ENCODE assay signal across 14 cellular contexts in genomic region chr18:35514283-35514682, GRCh38. TPM values are rescaled to one million over a fixed set of nuclear protein-coding genes. Genes with fewer than 3 reads are reported as not detected.
DNase-seq lines count a peak whose midpoint lies in the region; ATAC-seq, FAIRE-seq and TF ChIP-seq lines count a peak whose summit lies in the region.
"Had no signal": no experiment of that assay in that cellular context is flagged by ENCODE, and none has a peak within 500 bp of the region (broad histone marks: within the 10 kb centered on the region; RNA-seq: fewer than 3 reads in every experiment).

No MANE protein-coding gene starts in this region.

- TF ChIP-seq CTCF in IMR-90 (conservative IDR thresholded peaks at IDR 0.05; ENCODE audit: low read depth, low read length) (no peak), K562 (IDR thresholded peaks at IDR 0.05 in 2 of 3, conservative IDR thresholded peaks at IDR 0.05 in 1 of 3; ENCODE audit: insufficient read depth in 2 of 3, low read depth in 1 of 3, low read length in 3 of 3) (no peak), smooth muscle cell (IDR thresholded peaks at IDR 0.05; ENCODE audit: borderline replicate concordance, insufficient read depth, poor library complexity, severe bottlenecking) (no peak), ovary (IDR thresholded peaks at IDR 0.05) (no peak)

- CTCF ChIA-PET in IMR-90 (lab: Yijun Ruan, JAX) = no interaction called here
- CTCF ChIA-PET in K562 (lab: Yijun Ruan, JAX; ENCODE audit: low intra/inter-chr PET ratio) = no interaction called here

- H3K4ac ChIP-seq in IMR-90 (ENCODE audit: low read depth, low read length) (no peak overlapping the region), mesenchymal stem cell (ENCODE audit: low read depth in 1 of 2, low read length in 2 of 2) (no peak overlapping the region)

- H2AFZ ChIP-seq in IMR-90 (replicated peaks; ENCODE audit: low read length, poor library complexity) = no peak overlapping the region
- peak overlapping the region; percentile 9; the same call in 1 of the 2 replicates for H2AFZ ChIP-seq in K562 (ENCODE audit: low read depth, low read length)
- no peak overlapping the region for H2AFZ ChIP-seq in mesenchymal stem cell (ENCODE audit: low read depth, low read length)
- H2AFZ ChIP-seq in smooth muscle cell (ENCODE audit: low read depth) = no peak overlapping the region

- no peak overlapping the region for H3K27ac ChIP-seq in IMR-90 (ENCODE audit: insufficient read depth, low read length)
- no peak overlapping the region for H3K27ac ChIP-seq in K562 (ENCODE audit: extremely low read depth, low read depth, low read length)
- peak overlapping the region; percentile 99 for H3K27ac ChIP-seq in mesenchymal stem cell (ENCODE audit: low read length, poor library complexity, severe bottlenecking)
- peak overlapping the region; percentile 74 for H3K27ac ChIP-seq in smooth muscle cell (ENCODE audit: low read depth)
- no peak overlapping the region for H3K27ac ChIP-seq in ovary
- H3K27ac ChIP-seq: SK-N-MC had no signal

- TF ChIP-seq RAD21 in IMR-90 (IDR thresholded peaks at IDR 0.05; ENCODE audit: low read length) = no peak
- TF ChIP-seq RAD21 in K562 (CRISPR knock-in tag; conservative IDR thresholded peaks at IDR 0.05 in 1 of 2, IDR thresholded peaks at IDR 0.05 in 1 of 2) = no peak

- ATAC-seq in IMR-90 (ENCODE audit: low read depth) = no peak
- no peak for ATAC-seq in K562
- ATAC-seq in HG03378 (IDR thresholded peaks at IDR 0.05; ENCODE audit: unreplicated experiment) = no peak

- H4K20me1 ChIP-seq in IMR-90 (ENCODE audit: insufficient read depth, low read length) = no peaks in the 10 kb centered on the region
- no peaks in the 10 kb centered on the region for H4K20me1 ChIP-seq in K562 (replicated peaks; ENCODE audit: control insufficient read depth, insufficient read depth, low read length)
- H4K20me1 ChIP-seq in smooth muscle cell (ENCODE audit: low read depth) = no peaks in the 10 kb centered on the region

- intact Hi-C loops in IMR-90 (cut with micrococcal nuclease) = no loop called here
- intact Hi-C loops in K562 (cut with micrococcal nuclease) = no loop called here
- intact Hi-C loops in ovary (cut with DNase I) = no loop called here

- H3K4me3 ChIP-seq in IMR-90 (ENCODE audit: insufficient read depth, low read depth, low read length) (no peak overlapping the region), K562 (no peak overlapping the region), mesenchymal stem cell (ENCODE audit: insufficient read depth in 1 of 2, low read depth in 1 of 2, low read length in 2 of 2) (no peak overlapping the region), smooth muscle cell (no peak overlapping the region), ovary (no peak overlapping the region)
- H3K4me3 ChIP-seq: SK-N-MC had no signal

- H3F3A ChIP-seq in smooth muscle cell (ENCODE audit: low read depth) = peaks cover 9% of the 10 kb centered on the region

- H3K79me2 ChIP-seq in K562 (ENCODE audit: control insufficient read depth, insufficient read depth, low read length) = no peaks in the 10 kb centered on the region
- H3K79me2 ChIP-seq in smooth muscle cell (ENCODE audit: low read depth) = no peaks in the 10 kb centered on the region

- no peak overlapping the region for H4K8ac ChIP-seq in IMR-90 (ENCODE audit: low read depth in 2 of 2, low read length in 2 of 2)
- no peak overlapping the region for H4K8ac ChIP-seq in mesenchymal stem cell (ENCODE audit: low read length)

- H2BK12ac ChIP-seq in mesenchymal stem cell (ENCODE audit: low read length in 2 of 2) = peak overlapping the region in 1 of 2 experiments; percentile 18

- H3K9me1 ChIP-seq in IMR-90 (ENCODE audit: insufficient read depth, low read length) = peaks cover 9% of the 10 kb centered on the region; the same call in 1 of the 2 replicates
- no peaks in the 10 kb centered on the region for H3K9me1 ChIP-seq in K562 (ENCODE audit: control insufficient read depth, insufficient read depth, low read length)

- DNase-seq in IMR-90 = no peak
- no peak for DNase-seq in K562 (ENCODE audit: extremely low read depth in 1 of 4, low spot score in 3 of 4)
- DNase-seq in mesenchymal stem cell = no peak
- DNase-seq in smooth muscle cell (lab: John Stamatoyannopoulos, UW; ENCODE audit: unreplicated experiment) = no peak
- DNase-seq in NCI-H2196 (lab: John Stamatoyannopoulos, UW; ENCODE audit: unreplicated experiment) = no peak
- DNase-seq in ovary = no peak
- DNase-seq: BE2C; CD4-positive, alpha-beta T cell; H7; NCI-H187; NCI-H2171; NCI-H774 had no signal

- no peaks in the 10 kb centered on the region for H3K36me3 ChIP-seq in IMR-90 (ENCODE audit: control insufficient read depth, insufficient read depth, low read length)
- H3K36me3 ChIP-seq in K562 (ENCODE audit: control insufficient read depth, insufficient read depth, low read length) = no peaks in the 10 kb centered on the region
- no peaks in the 10 kb centered on the region for H3K36me3 ChIP-seq in mesenchymal stem cell (ENCODE audit: control insufficient read depth in 1 of 2, insufficient read depth in 2 of 2, low read depth in 1 of 2, low read length in 2 of 2)
- H3K36me3 ChIP-seq in smooth muscle cell (ENCODE audit: low read depth) = no peaks in the 10 kb centered on the region
- H3K36me3 ChIP-seq in ovary = no peaks in the 10 kb centered on the region
- H3K36me3 ChIP-seq: BE2C had no signal

- no peak for TF ChIP-seq EP300 in K562 (IDR thresholded peaks at IDR 0.05; ENCODE audit: low read length)
- TF ChIP-seq EP300 in ovary (IDR thresholded peaks at IDR 0.05) = no peak

- H2BK5ac ChIP-seq in IMR-90 (ENCODE audit: low read depth, low read length, poor library complexity, severe bottlenecking) (no peak overlapping the region), mesenchymal stem cell (ENCODE audit: low read depth, low read length, poor library complexity, severe bottlenecking) (peak overlapping the region; percentile 95)

- no peak overlapping the region for H3K4me2 ChIP-seq in IMR-90 (ENCODE audit: low read depth, low read length)
- no peak overlapping the region for H3K4me2 ChIP-seq in K562 (ENCODE audit: insufficient read depth, low read length)
- H3K4me2 ChIP-seq in mesenchymal stem cell (ENCODE audit: low read length, poor library complexity, severe bottlenecking) = no peak overlapping the region
- no peak overlapping the region for H3K4me2 ChIP-seq in smooth muscle cell

- in situ Hi-C loops in IMR-90 (cut with MboI; ENCODE audit: low sequenced_read_pairs) (no loop called here), K562 (cut with MboI) (no loop called here)

- BruUV-seq in IMR-90 (replicated peaks; lab: Mats Ljungman, UMichigan) = no TSS peak
- no TSS peak for BruUV-seq in K562 (replicated peaks; lab: Mats Ljungman, UMichigan)

- dilution Hi-C loops in IMR-90 (cut with HindIII; ENCODE audit: low sequenced_read_pairs, unreplicated experiment) = no loop called here

- H4K5ac ChIP-seq in IMR-90 (ENCODE audit: low read depth, low read length) = no peak overlapping the region

- H3K27me3 ChIP-seq in IMR-90 (ENCODE audit: control insufficient read depth, insufficient read depth, low read length) (no peaks in the 10 kb centered on the region; the same call in 1 of the 2 replicates), K562 (ENCODE audit: control insufficient read depth in 2 of 2, insufficient read depth in 2 of 2, low read length in 2 of 2) (no peaks in the 10 kb centered on the region; a peak in 1 of 5 replicates), mesenchymal stem cell (ENCODE audit: control insufficient read depth in 1 of 2, insufficient read depth in 1 of 2, low read length in 2 of 2) (no peaks in the 10 kb centered on the region), smooth muscle cell (ENCODE audit: low read depth) (no peaks in the 10 kb centered on the region), ovary (no peaks in the 10 kb centered on the region)
- H3K27me3 ChIP-seq: BE2C had no signal

- H3K9ac ChIP-seq in IMR-90 (ENCODE audit: low read depth, low read length) = no peak overlapping the region
- H3K9ac ChIP-seq in K562 (ENCODE audit: insufficient read depth in 1 of 2, low read depth in 2 of 2, low read length in 2 of 2) = no peak overlapping the region
- no peak overlapping the region for H3K9ac ChIP-seq in mesenchymal stem cell (ENCODE audit: low read length)
- no peak overlapping the region for H3K9ac ChIP-seq in smooth muscle cell (ENCODE audit: low read depth)

- H3K23ac ChIP-seq in IMR-90 (ENCODE audit: low read depth, low read length) (no peak overlapping the region), mesenchymal stem cell (ENCODE audit: low read length in 2 of 2) (no peak overlapping the region)

- WGBS in IMR-90 (ENCODE audit: extremely low coverage in 2 of 2, insufficient read length in 1 of 2), 2 experiments = no CpG with 5 or more reads among the region's 2 CpGs
- WGBS in K562 (ENCODE audit: insufficient coverage, low coverage, missing lambda C conversion rate) = 54% methylated on average over 2 of the region's 2 CpGs
- 96% methylated on average over 2 of the region's 2 CpGs for WGBS in mesenchymal stem cell
- WGBS in smooth muscle cell (ENCODE audit: low lambda C conversion rate) = 97% methylated on average over 2 of the region's 2 CpGs
- 90 to 95% (median 94%) methylated on average over 2 of the region's 2 CpGs for WGBS in ovary, 3 donors

- no peak overlapping the region for H2AK9ac ChIP-seq in IMR-90 (replicated peaks; ENCODE audit: low read depth, low read length, poor library complexity)

- no peaks in the 10 kb centered on the region for H3K79me1 ChIP-seq in IMR-90 (ENCODE audit: low read depth in 1 of 2, low read length in 2 of 2)
- peaks cover 1% of the 10 kb centered on the region for H3K79me1 ChIP-seq in mesenchymal stem cell (replicated peaks; ENCODE audit: low read length, poor library complexity, severe bottlenecking)

- H3K4me1 ChIP-seq in IMR-90 (ENCODE audit: control insufficient read depth, insufficient read depth, low read length) = peaks cover 3% of the 10 kb centered on the region
- H3K4me1 ChIP-seq in K562 (replicated peaks in 1 of 2; ENCODE audit: control insufficient read depth in 2 of 2, insufficient read depth in 2 of 2, low read length in 2 of 2) = peaks cover 0 to 10% of the 10 kb centered on the region in 2 experiments; a peak in 1 of 5 replicates
- H3K4me1 ChIP-seq in mesenchymal stem cell (ENCODE audit: control insufficient read depth, insufficient read depth, low read depth, low read length) = peaks cover 29% of the 10 kb centered on the region
- H3K4me1 ChIP-seq in smooth muscle cell (ENCODE audit: low read depth) = peaks cover 12% of the 10 kb centered on the region
- no peaks in the 10 kb centered on the region for H3K4me1 ChIP-seq in ovary (ENCODE audit: insufficient read depth)
- H3K4me1 ChIP-seq: BE2C had no signal

- no peaks in the 10 kb centered on the region for H3K9me3 ChIP-seq in IMR-90 (ENCODE audit: control insufficient read depth, insufficient read depth, low read length)
- no peaks in the 10 kb centered on the region for H3K9me3 ChIP-seq in K562 (replicated peaks; ENCODE audit: control insufficient read depth, insufficient read depth, low read depth, low read length)
- H3K9me3 ChIP-seq in mesenchymal stem cell (ENCODE audit: control insufficient read depth, low read length) = no peaks in the 10 kb centered on the region
- no peaks in the 10 kb centered on the region for H3K9me3 ChIP-seq in smooth muscle cell (replicated peaks; ENCODE audit: low read depth)
- H3K9me3 ChIP-seq in ovary = no peaks in the 10 kb centered on the region
- H3K9me3 ChIP-seq: BE2C had no signal

- H3K56ac ChIP-seq in IMR-90 (ENCODE audit: extremely low read depth, insufficient read depth, low read length) = no peak overlapping the region

- no peak overlapping the region for H3K18ac ChIP-seq in IMR-90 (ENCODE audit: low read depth, low read length)
- no peak overlapping the region for H3K18ac ChIP-seq in mesenchymal stem cell (ENCODE audit: low read depth in 1 of 2, low read length in 2 of 2)

- H4K91ac ChIP-seq in IMR-90 (ENCODE audit: insufficient read depth, low read depth, low read length) (no peak overlapping the region), mesenchymal stem cell (ENCODE audit: low read length) (no peak overlapping the region)

- H2AK5ac ChIP-seq in IMR-90 (ENCODE audit: low read depth, low read length) (no peak overlapping the region), mesenchymal stem cell (ENCODE audit: low read length, severe bottlenecking) (peak overlapping the region; percentile 98)

- FAIRE-seq in K562 (lab: Jason Lieb, UNC) = no peak

- no peak overlapping the region for H2BK20ac ChIP-seq in IMR-90 (ENCODE audit: low read depth, low read length)

- TF ChIP-seq POLR2A in IMR-90 (IDR thresholded peaks at IDR 0.05; ENCODE audit: low read depth, low read length) (no peak), K562 (conservative IDR thresholded peaks at IDR 0.05) (no peak), ovary (IDR thresholded peaks at IDR 0.05) (no peak)

- H3K14ac ChIP-seq in IMR-90 (replicated peaks; ENCODE audit: low read depth, low read length) = 0 out of 2 replicates have a peak overlapping the region, but pooled peaks have one; percentile 11
- no peak overlapping the region for H3K14ac ChIP-seq in mesenchymal stem cell (ENCODE audit: low read length in 2 of 2)

- no peak overlapping the region for H2BK15ac ChIP-seq in IMR-90 (ENCODE audit: low read depth, low read length)
- H2BK15ac ChIP-seq in mesenchymal stem cell (ENCODE audit: low read depth, poor library complexity, severe bottlenecking) = no peak overlapping the region

- H2BK120ac ChIP-seq in IMR-90 (ENCODE audit: low read depth, low read length) (no peak overlapping the region), mesenchymal stem cell (ENCODE audit: low read depth, low read length) (no peak overlapping the region)

- POLR2A ChIA-PET in IMR-90 (lab: Charles Lee; ENCODE audit: unreplicated experiment) = no interaction called here
- POLR2A ChIA-PET in K562 (lab: Yijun Ruan, JAX) = interaction anchor here (0.6 to 1.1 kb wide), 3 partner anchors 11 to 17 kb away, joined by 3 to 6 read pairs (median 3); partner anchors contain the start of gene INO80C

RNA-seq across cellular contexts. Expression of gene INO80C, which starts 16.5 kb away (rescaled TPM):
- total RNA-seq in IMR-90 (2012; rRNA removed) = 4.4 and 5.6 TPM in 2 replicates
- polyA plus RNA-seq in IMR-90 (2012; rRNA removed) = 16.2 and 17.1 TPM in 2 replicates
- 9.3 and 9.6 TPM in 2 replicates for polyA plus RNA-seq in IMR-90 (2012; cell fraction: cytosol; rRNA removed)
- 10.3 and 25.5 TPM in 2 replicates for polyA plus RNA-seq in IMR-90 (2012; cell fraction: nucleus; rRNA removed; ENCODE audit: low replicate concordance)
- total RNA-seq in K562 (2011; cell fraction: chromatin; rRNA removed; ENCODE audit: low replicate concordance) = 9.7 and 20.7 TPM in 2 replicates
- total RNA-seq in K562 (2011; cell fraction: nucleolus; rRNA removed) = 18.0 and 20.5 TPM in 2 replicates
- 18.2 and 19.3 TPM in 2 replicates for total RNA-seq in K562 (2011; cell fraction: nucleoplasm; rRNA removed)
- total RNA-seq in K562 (2014; rRNA removed) = 14.3 and 19.8 TPM in 2 replicates
- 21.4 and 21.6 TPM in 2 replicates for total RNA-seq in K562 (2014; rRNA removed; fragmentation: Illumina TruSeq; extraction: Trizol)
- total RNA-seq in K562 (2015; rRNA removed; fragmentation: Illumina TruSeq; extraction: Trizol) = 18.8 and 19.2 TPM in 2 replicates
- total RNA-seq in K562 (2021) = 42.1 and 46.6 TPM in 2 replicates
- polyA plus RNA-seq in K562 (2011; rRNA removed) = 33.6 and 34.8 TPM in 2 replicates
- polyA plus RNA-seq in K562 (2011; cell fraction: cytosol; rRNA removed) = 27.0 and 27.2 TPM in 2 replicates
- polyA plus RNA-seq in K562 (2011; cell fraction: nucleus; rRNA removed) = 22.8 and 24.3 TPM in 2 replicates
- polyA plus RNA-seq in K562 (2012) = 25.2 and 34.8 TPM in 2 replicates
- 46.6 and 49.8 TPM in 2 replicates for polyA plus RNA-seq in K562 (2014; fragmentation: Illumina TruSeq; extraction: Trizol)
- 10 to 100 TPM; 51.3 to 53.3 TPM for polyA plus RNA-seq in K562 (2014; fragmentation: Nextera tagmentation; extraction: Ambion mirVana)
- polyA plus RNA-seq in K562 (2014; rRNA removed) = 35.3 and 52.2 TPM in 2 replicates
- 13.7 and 16.1 TPM in 2 replicates for polyA minus RNA-seq in K562 (2011; rRNA and poly(A)+ RNA removed)
- polyA minus RNA-seq in K562 (2011; cell fraction: cytosol; rRNA and poly(A)+ RNA removed) = 7.3 and 9.1 TPM in 2 replicates
- 10.4 and 14.7 TPM in 2 replicates for polyA minus RNA-seq in K562 (2011; cell fraction: nucleus; rRNA and poly(A)+ RNA removed)
- polyA plus RNA-seq in mesenchymal stem cell (2013, experiment 1 of 2) = 22.5 TPM
- 22.2 TPM for polyA plus RNA-seq in mesenchymal stem cell (2013, experiment 2 of 2)
- total RNA-seq in smooth muscle cell = 4.8 and 6.8 TPM in 2 replicates
- polyA plus RNA-seq in smooth muscle cell = 13.9 and 19.2 TPM in 2 replicates
- 10 to 100 TPM in 2 of 7 donors, 1 to 10 TPM in 5; 1.8 to 12.7 (median 8.1) TPM for total RNA-seq in ovary
- 10 to 100 TPM; 13.7 to 13.9 TPM for polyA plus RNA-seq in ovary

Comparison
In these comparisons a context has a peak if more than half of its experiments do, and no peak if none do; other contexts are left out.
1. H3K27ac ChIP-seq: peak in mesenchymal stem cell (single experiment) and smooth muscle cell (single experiment); none in IMR-90 (single experiment), K562 (single experiment) and ovary (0 of 2).